In the genomic region with DNA sequence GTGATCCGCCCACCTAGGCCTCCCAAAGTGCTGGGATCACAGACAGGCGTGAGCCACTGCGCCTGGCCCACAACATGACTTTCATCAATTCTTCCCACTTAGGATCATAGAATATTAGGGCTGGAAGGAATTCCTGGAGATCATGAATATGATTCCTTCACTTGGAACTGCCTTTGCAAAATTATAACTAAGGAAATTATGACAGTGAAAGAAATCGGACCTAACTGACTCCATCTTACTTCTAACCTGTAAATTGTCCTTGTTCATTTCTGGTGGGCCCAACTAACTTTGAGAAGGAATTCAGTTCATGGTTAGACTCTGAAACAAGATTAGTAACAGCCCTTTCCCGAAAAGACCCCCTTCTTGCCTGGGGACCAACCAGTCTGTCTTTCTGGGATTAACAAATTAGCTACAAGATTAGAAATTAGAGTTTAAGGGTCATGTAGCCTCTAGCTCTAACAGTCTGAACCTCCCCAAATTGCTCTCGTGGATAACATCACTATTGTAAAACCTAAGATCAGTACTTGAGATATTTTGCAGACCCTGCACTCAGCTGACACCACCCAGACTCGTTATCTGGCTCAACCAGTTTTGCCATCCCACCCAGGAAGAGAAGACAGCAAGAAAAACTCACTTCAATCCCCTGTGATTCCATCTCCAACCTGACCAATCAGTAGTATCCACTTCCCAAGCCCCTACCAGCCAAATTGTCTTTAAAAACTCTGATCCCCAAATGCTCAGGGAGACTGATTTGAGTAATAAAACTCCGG, we compare ENCODE assay signal across 1 cellular context.
TF ChIP-seq lines count a peak whose summit lies in the region.

No MANE protein-coding gene starts in this region.

TF ChIP-seq in GM23338, 12 proteins besides CTCF, POLR2A, EP300 and RAD21 (continued from another document):
- TF ChIP-seq, protein P1, sequence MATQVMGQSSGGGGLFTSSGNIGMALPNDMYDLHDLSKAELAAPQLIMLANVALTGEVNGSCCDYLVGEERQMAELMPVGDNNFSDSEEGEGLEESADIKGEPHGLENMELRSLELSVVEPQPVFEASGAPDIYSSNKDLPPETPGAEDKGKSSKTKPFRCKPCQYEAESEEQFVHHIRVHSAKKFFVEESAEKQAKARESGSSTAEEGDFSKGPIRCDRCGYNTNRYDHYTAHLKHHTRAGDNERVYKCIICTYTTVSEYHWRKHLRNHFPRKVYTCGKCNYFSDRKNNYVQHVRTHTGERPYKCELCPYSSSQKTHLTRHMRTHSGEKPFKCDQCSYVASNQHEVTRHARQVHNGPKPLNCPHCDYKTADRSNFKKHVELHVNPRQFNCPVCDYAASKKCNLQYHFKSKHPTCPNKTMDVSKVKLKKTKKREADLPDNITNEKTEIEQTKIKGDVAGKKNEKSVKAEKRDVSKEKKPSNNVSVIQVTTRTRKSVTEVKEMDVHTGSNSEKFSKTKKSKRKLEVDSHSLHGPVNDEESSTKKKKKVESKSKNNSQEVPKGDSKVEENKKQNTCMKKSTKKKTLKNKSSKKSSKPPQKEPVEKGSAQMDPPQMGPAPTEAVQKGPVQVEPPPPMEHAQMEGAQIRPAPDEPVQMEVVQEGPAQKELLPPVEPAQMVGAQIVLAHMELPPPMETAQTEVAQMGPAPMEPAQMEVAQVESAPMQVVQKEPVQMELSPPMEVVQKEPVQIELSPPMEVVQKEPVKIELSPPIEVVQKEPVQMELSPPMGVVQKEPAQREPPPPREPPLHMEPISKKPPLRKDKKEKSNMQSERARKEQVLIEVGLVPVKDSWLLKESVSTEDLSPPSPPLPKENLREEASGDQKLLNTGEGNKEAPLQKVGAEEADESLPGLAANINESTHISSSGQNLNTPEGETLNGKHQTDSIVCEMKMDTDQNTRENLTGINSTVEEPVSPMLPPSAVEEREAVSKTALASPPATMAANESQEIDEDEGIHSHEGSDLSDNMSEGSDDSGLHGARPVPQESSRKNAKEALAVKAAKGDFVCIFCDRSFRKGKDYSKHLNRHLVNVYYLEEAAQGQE (IDR thresholded peaks at IDR 0.05; ENCODE audit: unreplicated experiment): no peak
- TF ChIP-seq, protein P2, sequence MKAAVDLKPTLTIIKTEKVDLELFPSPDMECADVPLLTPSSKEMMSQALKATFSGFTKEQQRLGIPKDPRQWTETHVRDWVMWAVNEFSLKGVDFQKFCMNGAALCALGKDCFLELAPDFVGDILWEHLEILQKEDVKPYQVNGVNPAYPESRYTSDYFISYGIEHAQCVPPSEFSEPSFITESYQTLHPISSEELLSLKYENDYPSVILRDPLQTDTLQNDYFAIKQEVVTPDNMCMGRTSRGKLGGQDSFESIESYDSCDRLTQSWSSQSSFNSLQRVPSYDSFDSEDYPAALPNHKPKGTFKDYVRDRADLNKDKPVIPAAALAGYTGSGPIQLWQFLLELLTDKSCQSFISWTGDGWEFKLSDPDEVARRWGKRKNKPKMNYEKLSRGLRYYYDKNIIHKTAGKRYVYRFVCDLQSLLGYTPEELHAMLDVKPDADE (IDR thresholded peaks at IDR 0.05): no peak
- TF ChIP-seq ZNF331 (CRISPR knock-in tag; IDR thresholded peaks at IDR 0.05; ENCODE audit: low read depth): no peak
- no peak for TF ChIP-seq CREB1 (CRISPR knock-in tag; IDR thresholded peaks at IDR 0.05; ENCODE audit: low read depth)
- no peak for TF ChIP-seq EZH2 (IDR thresholded peaks at IDR 0.05; ENCODE audit: low read depth, unreplicated experiment)
- TF ChIP-seq JUNB (IDR thresholded peaks at IDR 0.05; ENCODE audit: unreplicated experiment): no peak
- no peak for TF ChIP-seq NANOG (IDR thresholded peaks at IDR 0.05; ENCODE audit: borderline replicate concordance)
- TF ChIP-seq ZNF114 (CRISPR knock-in tag; IDR thresholded peaks at IDR 0.05): no peak
- TF ChIP-seq, protein P3, sequence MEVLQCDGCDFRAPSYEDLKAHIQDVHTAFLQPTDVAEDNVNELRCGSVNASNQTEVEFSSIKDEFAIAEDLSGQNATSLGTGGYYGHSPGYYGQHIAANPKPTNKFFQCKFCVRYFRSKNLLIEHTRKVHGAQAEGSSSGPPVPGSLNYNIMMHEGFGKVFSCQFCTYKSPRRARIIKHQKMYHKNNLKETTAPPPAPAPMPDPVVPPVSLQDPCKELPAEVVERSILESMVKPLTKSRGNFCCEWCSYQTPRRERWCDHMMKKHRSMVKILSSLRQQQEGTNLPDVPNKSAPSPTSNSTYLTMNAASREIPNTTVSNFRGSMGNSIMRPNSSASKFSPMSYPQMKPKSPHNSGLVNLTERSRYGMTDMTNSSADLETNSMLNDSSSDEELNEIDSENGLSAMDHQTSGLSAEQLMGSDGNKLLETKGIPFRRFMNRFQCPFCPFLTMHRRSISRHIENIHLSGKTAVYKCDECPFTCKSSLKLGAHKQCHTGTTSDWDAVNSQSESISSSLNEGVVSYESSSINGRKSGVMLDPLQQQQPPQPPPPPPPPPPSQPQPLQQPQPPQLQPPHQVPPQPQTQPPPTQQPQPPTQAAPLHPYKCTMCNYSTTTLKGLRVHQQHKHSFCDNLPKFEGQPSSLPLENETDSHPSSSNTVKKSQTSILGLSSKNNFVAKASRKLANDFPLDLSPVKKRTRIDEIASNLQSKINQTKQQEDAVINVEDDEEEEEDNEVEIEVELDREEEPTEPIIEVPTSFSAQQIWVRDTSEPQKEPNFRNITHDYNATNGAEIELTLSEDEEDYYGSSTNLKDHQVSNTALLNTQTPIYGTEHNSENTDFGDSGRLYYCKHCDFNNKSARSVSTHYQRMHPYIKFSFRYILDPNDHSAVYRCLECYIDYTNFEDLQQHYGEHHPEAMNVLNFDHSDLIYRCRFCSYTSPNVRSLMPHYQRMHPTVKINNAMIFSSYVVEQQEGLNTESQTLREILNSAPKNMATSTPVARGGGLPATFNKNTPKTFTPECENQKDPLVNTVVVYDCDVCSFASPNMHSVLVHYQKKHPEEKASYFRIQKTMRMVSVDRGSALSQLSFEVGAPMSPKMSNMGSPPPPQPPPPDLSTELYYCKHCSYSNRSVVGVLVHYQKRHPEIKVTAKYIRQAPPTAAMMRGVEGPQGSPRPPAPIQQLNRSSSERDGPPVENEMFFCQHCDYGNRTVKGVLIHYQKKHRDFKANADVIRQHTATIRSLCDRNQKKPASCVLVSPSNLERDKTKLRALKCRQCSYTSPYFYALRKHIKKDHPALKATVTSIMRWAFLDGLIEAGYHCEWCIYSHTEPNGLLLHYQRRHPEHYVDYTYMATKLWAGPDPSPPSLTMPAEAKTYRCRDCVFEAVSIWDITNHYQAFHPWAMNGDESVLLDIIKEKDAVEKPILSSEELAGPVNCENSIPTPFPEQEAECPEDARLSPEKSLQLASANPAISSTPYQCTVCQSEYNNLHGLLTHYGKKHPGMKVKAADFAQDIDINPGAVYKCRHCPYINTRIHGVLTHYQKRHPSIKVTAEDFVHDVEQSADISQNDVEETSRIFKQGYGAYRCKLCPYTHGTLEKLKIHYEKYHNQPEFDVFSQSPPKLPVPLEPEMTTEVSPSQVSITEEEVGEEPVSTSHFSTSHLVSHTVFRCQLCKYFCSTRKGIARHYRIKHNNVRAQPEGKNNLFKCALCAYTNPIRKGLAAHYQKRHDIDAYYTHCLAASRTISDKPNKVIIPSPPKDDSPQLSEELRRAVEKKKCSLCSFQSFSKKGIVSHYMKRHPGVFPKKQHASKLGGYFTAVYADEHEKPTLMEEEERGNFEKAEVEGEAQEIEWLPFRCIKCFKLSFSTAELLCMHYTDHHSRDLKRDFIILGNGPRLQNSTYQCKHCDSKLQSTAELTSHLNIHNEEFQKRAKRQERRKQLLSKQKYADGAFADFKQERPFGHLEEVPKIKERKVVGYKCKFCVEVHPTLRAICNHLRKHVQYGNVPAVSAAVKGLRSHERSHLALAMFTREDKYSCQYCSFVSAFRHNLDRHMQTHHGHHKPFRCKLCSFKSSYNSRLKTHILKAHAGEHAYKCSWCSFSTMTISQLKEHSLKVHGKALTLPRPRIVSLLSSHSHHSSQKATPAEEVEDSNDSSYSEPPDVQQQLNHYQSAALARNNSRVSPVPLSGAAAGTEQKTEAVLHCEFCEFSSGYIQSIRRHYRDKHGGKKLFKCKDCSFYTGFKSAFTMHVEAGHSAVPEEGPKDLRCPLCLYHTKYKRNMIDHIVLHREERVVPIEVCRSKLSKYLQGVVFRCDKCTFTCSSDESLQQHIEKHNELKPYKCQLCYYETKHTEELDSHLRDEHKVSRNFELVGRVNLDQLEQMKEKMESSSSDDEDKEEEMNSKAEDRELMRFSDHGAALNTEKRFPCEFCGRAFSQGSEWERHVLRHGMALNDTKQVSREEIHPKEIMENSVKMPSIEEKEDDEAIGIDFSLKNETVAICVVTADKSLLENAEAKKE (CRISPR knock-in tag; IDR thresholded peaks at IDR 0.05): no peak
- TF ChIP-seq STAT1 (IDR thresholded peaks at IDR 0.05; ENCODE audit: unreplicated experiment): no peak
- TF ChIP-seq EZH2phosphoT487 (IDR thresholded peaks at IDR 0.05; ENCODE audit: unreplicated experiment): no peak
